Comparison of ENCODE assay signal across 2 cellular contexts in genomic region chr4:55107054-55107453, GRCh38.
A peak's percentile ranks its signal among the peaks of the same experiment; 100 is the strongest.
TF ChIP-seq lines count a peak whose summit lies in the region.

No MANE protein-coding gene starts in this region.

TF ChIP-seq in K562, 482 proteins besides CTCF, POLR2A, EP300 and RAD21:
- TF ChIP-seq PBX2 (CRISPR knock-in tag; IDR thresholded peaks at IDR 0.05; ENCODE audit: low read depth) (no peak), PBX2 (tag; conservative IDR thresholded peaks at IDR 0.05; ENCODE audit: low read depth) (no peak), TCF3 (CRISPR knock-in tag; IDR thresholded peaks at IDR 0.05) (no peak), SPI1 (IDR thresholded peaks at IDR 0.05; ENCODE audit: borderline replicate concordance, low read depth, low read length) (0 out of 2 replicates have a peak, but pooled peaks have one; percentile 14), MLLT1 (IDR thresholded peaks at IDR 0.05) (no peak)

TF ChIP-seq in GM12891, 5 proteins besides CTCF, POLR2A, EP300 and RAD21 (continued from another document):
- TF ChIP-seq PAX5 (IDR thresholded peaks at IDR 0.05; ENCODE audit: insufficient read depth, low read length, severe bottlenecking), result no peak
- TF ChIP-seq POU2F2 (IDR thresholded peaks at IDR 0.05; ENCODE audit: low read depth, low read length), result no peak
- TF ChIP-seq SPI1 (IDR thresholded peaks at IDR 0.05; ENCODE audit: low read depth, low read length), result no peak
